Comparison of ENCODE assay signal across 9 cellular contexts in genomic region chr7:145082366-145083240, GRCh38.
A peak's percentile ranks its signal among the peaks of the same experiment; 100 is the strongest.
DNase-seq lines count a peak whose midpoint lies in the region; ATAC-seq and TF ChIP-seq lines count a peak whose summit lies in the region.
"Had no signal": no experiment of that assay in that cellular context is flagged by ENCODE, and none has a peak within 500 bp of the region (broad histone marks: within the 10 kb centered on the region; RNA-seq: fewer than 3 reads in every experiment).

No MANE protein-coding gene starts in this region.

- H3K4me3 ChIP-seq in HUES64 (ENCODE audit: low read length) (no peak overlapping the region), neural progenitor cell (no peak overlapping the region)

- no peaks in the 10 kb centered on the region for H3K9me3 Mint-ChIP-seq in neural progenitor cell
- no peaks in the 10 kb centered on the region for H3K9me3 Mint-ChIP-seq in activated naive CD4-positive, alpha-beta T cell treated with anti-CD3 and anti-CD28 coated beads for 36 hours
- H3K9me3 Mint-ChIP-seq: T-cell had no signal

- DNase-seq in NCI-H82 (lab: John Stamatoyannopoulos, UW) (peak; percentile 80), neural progenitor cell (ENCODE audit: low spot score) (no peak), erythroblast (lab: John Stamatoyannopoulos, UW) (no peak)
- DNase-seq in activated naive CD4-positive, alpha-beta T cell treated with anti-CD3 and anti-CD28 coated beads for 36 hours = no peak
- DNase-seq: stimulated activated naive CD4-positive, alpha-beta T cell treated with Interleukin-2 at 50 U/mL for 16 hours; T-cell had no signal

- CTCF ChIA-PET in activated naive CD4-positive, alpha-beta T cell treated with anti-CD3 and anti-CD28 coated beads for 36 hours (lab: Charles Lee) = interaction anchor here (0.6 kb wide), 1 partner anchor 19 kb away, joined by 3 read pairs; no protein-coding TSS in a partner anchor

- H3K4me1 ChIP-seq in HUES64 (ENCODE audit: insufficient read depth, low read length) (0 out of 2 replicates have a peak, but pooled peaks cover 7% of the 10 kb centered on the region), neural progenitor cell (no peaks in the 10 kb centered on the region)

- no peak for TF ChIP-seq POLR2A in erythroblast (IDR thresholded peaks at IDR 0.05; ENCODE audit: low read length)

- no peak overlapping the region for H3K4me2 ChIP-seq in neural progenitor cell

- H3K79me2 ChIP-seq in neural progenitor cell (ENCODE audit: low read depth) = no peaks in the 10 kb centered on the region

- 80% methylated on average over 6 of the region's 6 CpGs for WGBS in HUES64

- no peaks in the 10 kb centered on the region for H3K36me3 Mint-ChIP-seq in neural progenitor cell
- H3K36me3 Mint-ChIP-seq in activated naive CD4-positive, alpha-beta T cell treated with anti-CD3 and anti-CD28 coated beads for 36 hours (ENCODE audit: low read depth) = no peaks in the 10 kb centered on the region
- H3K36me3 Mint-ChIP-seq: T-cell had no signal

- no peaks in the 10 kb centered on the region for H3K27me3 Mint-ChIP-seq in neural progenitor cell (ENCODE audit: insufficient read depth, low read depth)
- H3K27me3 Mint-ChIP-seq in activated naive CD4-positive, alpha-beta T cell treated with anti-CD3 and anti-CD28 coated beads for 36 hours (ENCODE audit: low read depth) = peaks cover 26% of the 10 kb centered on the region

- H3K36me3 ChIP-seq in HUES64 (ENCODE audit: insufficient read depth, low read length) = no peaks in the 10 kb centered on the region
- no peaks in the 10 kb centered on the region for H3K36me3 ChIP-seq in neural progenitor cell

- TF ChIP-seq CTCF in neural progenitor cell (IDR thresholded peaks at IDR 0.05) = no peak

- intact Hi-C loops in activated naive CD4-positive, alpha-beta T cell treated with anti-CD3 and anti-CD28 coated beads for 36 hours (cut with micrococcal nuclease) = no loop called here

- H3K27ac ChIP-seq in HUES64 (ENCODE audit: low read depth, low read length) (peak overlapping the region; percentile 26; the same call in 1 of the 2 replicates), neural progenitor cell (no peak overlapping the region)

- H3K9ac ChIP-seq in HUES64 (ENCODE audit: low read depth, low read length) (no peak overlapping the region), neural progenitor cell (no peak overlapping the region)

- H3K27ac Mint-ChIP-seq in neural progenitor cell = peak overlapping the region; percentile 2
- no peak overlapping the region for H3K27ac Mint-ChIP-seq in activated naive CD4-positive, alpha-beta T cell treated with anti-CD3 and anti-CD28 coated beads for 36 hours
- H3K27ac Mint-ChIP-seq: T-cell had no signal

- H3K27me3 ChIP-seq in HUES64 (ENCODE audit: insufficient read depth, low read length) (no peaks in the 10 kb centered on the region), neural progenitor cell (no peaks in the 10 kb centered on the region)

- no peaks in the 10 kb centered on the region for H4K20me1 ChIP-seq in neural progenitor cell (ENCODE audit: low read depth)

- H3K9me3 ChIP-seq in HUES64 (ENCODE audit: insufficient read depth, low read depth, low read length) (0 out of 2 replicates have a peak, but pooled peaks cover 3% of the 10 kb centered on the region), neural progenitor cell (ENCODE audit: low read depth) (no peaks in the 10 kb centered on the region)

- ATAC-seq in GM19351 (IDR thresholded peaks at IDR 0.05; ENCODE audit: unreplicated experiment) (peak; percentile 68), GM18520 (IDR thresholded peaks at IDR 0.05; ENCODE audit: unreplicated experiment) (no peak)
- ATAC-seq: T-cell had no signal

- H3K4me1 Mint-ChIP-seq in neural progenitor cell = peaks cover 10% of the 10 kb centered on the region
- H3K4me1 Mint-ChIP-seq in activated naive CD4-positive, alpha-beta T cell treated with anti-CD3 and anti-CD28 coated beads for 36 hours (ENCODE audit: low read depth) = no peaks in the 10 kb centered on the region
- H3K4me1 Mint-ChIP-seq: T-cell had no signal

- H3K4me3 Mint-ChIP-seq in neural progenitor cell = no peak overlapping the region
- no peak overlapping the region for H3K4me3 Mint-ChIP-seq in activated naive CD4-positive, alpha-beta T cell treated with anti-CD3 and anti-CD28 coated beads for 36 hours
- H3K4me3 Mint-ChIP-seq: T-cell had no signal

- H2AFZ ChIP-seq in neural progenitor cell (replicated peaks) = peak overlapping the region; percentile 69

- H3F3A ChIP-seq in neural progenitor cell (ENCODE audit: low read depth) = no peaks in the 10 kb centered on the region
